In the genomic region with DNA sequence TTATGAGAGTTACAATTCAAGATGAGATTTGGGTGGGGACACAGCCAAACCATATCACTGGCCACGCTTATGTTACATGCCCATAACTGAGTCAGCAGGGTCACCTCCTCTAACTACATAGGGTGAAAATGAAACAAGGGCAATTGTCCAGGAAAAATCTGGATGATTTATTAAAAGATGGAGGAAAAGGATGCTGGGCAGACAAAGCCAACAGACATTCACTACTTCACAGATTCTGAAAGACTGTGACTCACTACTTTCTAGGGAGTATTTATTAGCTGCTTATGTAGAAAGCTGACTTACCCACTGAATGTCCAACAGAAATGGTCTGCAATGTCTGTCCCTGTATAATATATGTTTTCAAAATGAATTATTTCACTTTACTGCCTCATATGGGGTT, we compare ENCODE assay signal across 11 cellular contexts.
A peak's percentile ranks its signal among the peaks of the same experiment; 100 is the strongest.
DNase-seq lines count a peak whose midpoint lies in the region; ATAC-seq and TF ChIP-seq lines count a peak whose summit lies in the region.
"Had no signal": no experiment of that assay in that cellular context is flagged by ENCODE, and none has a peak within 500 bp of the region (broad histone marks: within the 10 kb centered on the region; RNA-seq: fewer than 3 reads in every experiment).

No MANE protein-coding gene starts in this region.

- H3K27me3 Mint-ChIP-seq in mesothelial cell of epicardium (ENCODE audit: low read depth): no peaks in the 10 kb centered on the region

- POLR2A ChIA-PET in Panc1 (lab: Charles Lee): no interaction called here

- intact Hi-C loops in Panc1 (cut with micrococcal nuclease; ENCODE audit: unreplicated experiment) (loop anchor here (10.0 kb wide), 1 partner anchor 63 kb away; no protein-coding TSS in a partner anchor), upper lobe of right lung (cut with DNase I) (no loop called here)

- H3K36me3 ChIP-seq in Panc1 (ENCODE audit: control insufficient read depth, insufficient read depth, low read length) (no peaks in the 10 kb centered on the region), upper lobe of right lung (no peaks in the 10 kb centered on the region)

- DNase-seq in Panc1 (ENCODE audit: low read depth, low spot score) (no peak), dermis blood vessel endothelial cell (peak; percentile 88), mesothelial cell of epicardium (ENCODE audit: low spot score in 2 of 2, unreplicated experiment in 2 of 2) (no peak), upper lobe of right lung (no peak), iPS-NIHi11 (ENCODE audit: low spot score) (no peak), NCI-H1930 (lab: John Stamatoyannopoulos, UW) (no peak)
- DNase-seq: NCI-H446 treated with DMSO at 0.1 percent for 48 hours; stimulated activated naive CD8-positive, alpha-beta T cell treated with anti-CD3 and anti-CD28 coated beads, Interleukin-15, Interleukin-2, amounts not matched to agents 100 U/mL and 50 U/mL, for 24 hours had no signal

- no peak overlapping the region for H3K4me3 Mint-ChIP-seq in mesothelial cell of epicardium
- H3K4me3 Mint-ChIP-seq: T-helper 1 cell treated with Interleukin-12 subunit alpha and Interleukin-12 subunit beta and Interleukin-4 antibody, amounts not matched to agents 30 μg/mL and 1 μg/mL, for 36 hours had no signal

- ATAC-seq in Panc1 (no peak), upper lobe of right lung (no peak), GM18520 (IDR thresholded peaks at IDR 0.05; ENCODE audit: unreplicated experiment) (no peak), GM21367 (IDR thresholded peaks at IDR 0.05; ENCODE audit: unreplicated experiment) (no peak)
- ATAC-seq: stimulated activated naive CD8-positive, alpha-beta T cell treated with anti-CD3 and anti-CD28 coated beads, Interleukin-15, Interleukin-2, amounts not matched to agents 100 U/mL and 50 U/mL, for 24 hours had no signal

- H3K9me3 ChIP-seq in Panc1 (ENCODE audit: control insufficient read depth, insufficient read depth, low read depth, low read length) (no peaks in the 10 kb centered on the region), upper lobe of right lung (no peaks in the 10 kb centered on the region)

- H3K27me3 ChIP-seq in Panc1 (ENCODE audit: control insufficient read depth, insufficient read depth, low read length) (no peaks in the 10 kb centered on the region), upper lobe of right lung (no peaks in the 10 kb centered on the region)

- in situ Hi-C loops in Panc1 (cut with HindIII; ENCODE audit: low pct_unique_long_range_greater_than_20kb, low sequenced_read_pairs): no loop called here

- peaks cover 11% of the 10 kb centered on the region for H3K9me3 Mint-ChIP-seq in mesothelial cell of epicardium
- H3K9me3 Mint-ChIP-seq: T-helper 1 cell treated with Interleukin-12 subunit alpha and Interleukin-12 subunit beta and Interleukin-4 antibody, amounts not matched to agents 30 μg/mL and 1 μg/mL, for 36 hours had no signal

- TF ChIP-seq CTCF in Panc1 (IDR thresholded peaks at IDR 0.05) (no peak), mesothelial cell of epicardium (IDR thresholded peaks at IDR 0.05; ENCODE audit: unreplicated experiment) (no peak), upper lobe of right lung (IDR thresholded peaks at IDR 0.05) (no peak)

- no TSS peak for BruUV-seq in Panc1 (replicated peaks; lab: Mats Ljungman, UMichigan)

- CTCF ChIA-PET in Panc1 (lab: Charles Lee): no interaction called here

- H3K4me1 Mint-ChIP-seq in mesothelial cell of epicardium: peaks cover 37% of the 10 kb centered on the region

- H3K36me3 Mint-ChIP-seq in mesothelial cell of epicardium: peaks cover 34% of the 10 kb centered on the region

- H3K27ac Mint-ChIP-seq in mesothelial cell of epicardium: peak overlapping the region; percentile 96
- H3K27ac Mint-ChIP-seq: T-helper 1 cell treated with Interleukin-12 subunit alpha and Interleukin-12 subunit beta and Interleukin-4 antibody, amounts not matched to agents 30 μg/mL and 1 μg/mL, for 36 hours had no signal

- H3K4me1 ChIP-seq in Panc1 (ENCODE audit: control insufficient read depth, insufficient read depth, low read length) (peaks cover 32% of the 10 kb centered on the region), upper lobe of right lung (peaks cover 48% of the 10 kb centered on the region)

- H3K27ac ChIP-seq in Panc1 (ENCODE audit: low read length): peak overlapping the region; percentile 80
- peak overlapping the region; percentile 77 for H3K27ac ChIP-seq in upper lobe of right lung

- H3K4me3 ChIP-seq in Panc1 (ENCODE audit: low read depth in 2 of 2, low read length in 2 of 2) (no peak overlapping the region), upper lobe of right lung (no peak overlapping the region)
